ENCODE assay signal across 8 cellular contexts in the genomic region with DNA sequence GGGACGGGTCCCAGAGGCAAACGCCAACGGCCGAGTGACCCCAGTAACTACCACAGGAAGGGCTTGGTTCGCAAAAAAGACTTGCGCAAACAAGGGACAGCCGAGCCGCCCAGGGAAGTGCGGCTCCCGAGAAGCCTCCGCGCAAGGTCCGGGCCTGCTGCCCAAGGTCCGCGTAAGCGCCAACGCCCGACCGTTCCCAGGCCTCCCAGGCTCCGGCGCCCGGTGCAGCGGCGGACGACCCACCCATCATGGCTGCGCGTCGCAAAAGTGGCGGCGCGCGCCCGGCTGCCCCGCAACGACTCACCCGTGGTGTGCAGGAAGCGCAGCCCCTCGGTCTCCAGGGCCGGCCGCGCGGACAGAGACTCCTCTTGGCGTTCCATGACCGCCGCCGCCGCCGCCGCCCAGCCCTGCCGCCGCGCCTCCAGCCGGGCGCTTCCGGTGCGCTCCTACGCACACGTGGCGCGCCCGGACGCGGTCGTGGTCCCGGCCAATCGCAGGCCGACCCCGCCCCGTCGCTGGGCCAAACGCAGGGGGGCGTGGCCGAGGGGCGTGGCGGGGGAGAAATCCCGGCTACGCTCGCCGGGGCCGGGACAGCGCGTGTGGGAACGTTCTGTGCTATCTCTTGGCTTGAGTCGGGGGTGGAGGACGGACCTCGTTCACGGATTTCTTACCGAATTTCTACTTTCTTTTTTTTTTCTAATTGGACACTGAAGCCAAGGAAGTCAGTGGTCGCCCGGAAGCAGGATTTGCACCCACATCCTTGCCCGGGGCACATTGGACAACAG. TPM values are rescaled to one million over a fixed set of nuclear protein-coding genes. Genes with fewer than 3 reads are reported as not detected.
DNase-seq lines count a peak whose midpoint lies in the region; ATAC-seq, FAIRE-seq and TF ChIP-seq lines count a peak whose summit lies in the region.

Gene SELENOS (minus strand): TSS at position 448 of the 785 bp plus-strand sequence. CDS start 68 bp downstream, at position 380.

- no peak for TF ChIP-seq CTCF in MM.1S (IDR thresholded peaks at IDR 0.05; ENCODE audit: low read length)
- TF ChIP-seq CTCF in pancreas (IDR thresholded peaks at IDR 0.05), result no peak
- no peak for TF ChIP-seq CTCF in thyroid gland (IDR thresholded peaks at IDR 0.05)

- H3K27me3 ChIP-seq in HAP-1 (ENCODE audit: low read depth) (no peaks in the 10 kb centered on the region), MM.1S (replicated peaks; ENCODE audit: insufficient read depth, low read length) (no peaks in the 10 kb centered on the region), pancreas (no peaks in the 10 kb centered on the region), thyroid gland (no peaks in the 10 kb centered on the region)

- FAIRE-seq in pancreas (lab: Jason Lieb, UNC), result no peak

- POLR2A ChIA-PET in activated naive CD8-positive, alpha-beta T cell treated with anti-CD3 and anti-CD28 coated beads, Interleukin-2, amount 10 ng/mL, durations not matched to agents 7 days and 5 days (lab: Charles Lee), result interaction anchor here (1.2 kb wide), 1 partner anchor 10 kb away, joined by 3 read pairs; no protein-coding TSS in a partner anchor

- peak within 1 kb of the TSS; percentile 85 for H3K27ac Mint-ChIP-seq in activated naive CD8-positive, alpha-beta T cell treated with anti-CD3 and anti-CD28 coated beads, Interleukin-2, amount 10 ng/mL, durations not matched to agents 7 days and 5 days

- peak within 1 kb of the TSS; percentile 99 for H3K9ac ChIP-seq in MM.1S (ENCODE audit: low read length)

- no peaks in the 10 kb centered on the region for H3K9me3 Mint-ChIP-seq in activated naive CD8-positive, alpha-beta T cell treated with anti-CD3 and anti-CD28 coated beads, Interleukin-2, amount 10 ng/mL, durations not matched to agents 7 days and 5 days

- in situ Hi-C loops in HAP-1 (cut with MboI; ENCODE audit: low sequenced_read_pairs), result no loop called here

- ATAC-seq in activated naive CD8-positive, alpha-beta T cell treated with anti-CD3 and anti-CD28 coated beads, Interleukin-2, amount 10 ng/mL, durations not matched to agents 7 days and 5 days (ENCODE audit: low read depth), result peak; percentile 95
- ATAC-seq in pancreas, result peak; percentile 96 to 98 (median 98)

- peak within 1 kb of the TSS; percentile 94 for H3K4me3 Mint-ChIP-seq in activated naive CD8-positive, alpha-beta T cell treated with anti-CD3 and anti-CD28 coated beads, Interleukin-2, amount 10 ng/mL, durations not matched to agents 7 days and 5 days

- peaks cover 56% of the 10 kb centered on the region for H3K36me3 ChIP-seq in HAP-1 (replicated peaks)
- peaks cover 35% of the 10 kb centered on the region for H3K36me3 ChIP-seq in MM.1S (replicated peaks; ENCODE audit: insufficient read depth, low read length)
- H3K36me3 ChIP-seq in pancreas, result peaks cover 15 to 34% (median 22%) of the 10 kb centered on the region in 3 donors
- peaks cover 43 to 52% of the 10 kb centered on the region in 2 donors for H3K36me3 ChIP-seq in thyroid gland

- DNase-seq in HAP-1 (ENCODE audit: low spot score in 2 of 2), result peak; percentile 78 to 94
- peak; percentile 94 for DNase-seq in MM.1S
- DNase-seq in SW 1271 (lab: John Stamatoyannopoulos, UW), result peak; percentile 55 to 87
- peak; percentile 98 for DNase-seq in activated naive CD8-positive, alpha-beta T cell treated with anti-CD3 and anti-CD28 coated beads, Interleukin-2, amount 10 ng/mL, durations not matched to agents 7 days and 5 days
- DNase-seq in head of caudate nucleus, result peak; percentile 60 to 95 (median 90)
- peak; percentile 85 to 98 (median 93) for DNase-seq in pancreas
- DNase-seq in thyroid gland, result peak; percentile 93

- peaks cover 43% of the 10 kb centered on the region for H3F3A ChIP-seq in MM.1S (ENCODE audit: insufficient read depth, low read length)

- intact Hi-C loops in head of caudate nucleus (cut with DNase I) (loop anchor here (10.0 kb wide), 1 partner anchor 672 kb away; the partner anchor contains the start of genes ASB7 and LINS1), pancreas (cut with DNase I) (no loop called here), thyroid gland (cut with DNase I) (no loop called here)

- H3K27me3 Mint-ChIP-seq in activated naive CD8-positive, alpha-beta T cell treated with anti-CD3 and anti-CD28 coated beads, Interleukin-2, amount 10 ng/mL, durations not matched to agents 7 days and 5 days, result no peaks in the 10 kb centered on the region

- peak within 1 kb of the TSS; percentile 82 for H3K4me2 ChIP-seq in MM.1S (ENCODE audit: low read depth, low read length)

- peaks cover 18% of the 10 kb centered on the region for H3K36me3 Mint-ChIP-seq in activated naive CD8-positive, alpha-beta T cell treated with anti-CD3 and anti-CD28 coated beads, Interleukin-2, amount 10 ng/mL, durations not matched to agents 7 days and 5 days

- H3K4me3 ChIP-seq in GM08714 (ENCODE audit: low read length) (peak within 1 kb of the TSS; percentile 97), HAP-1 (peak within 1 kb of the TSS; percentile 68), MM.1S (ENCODE audit: low read length) (peak within 1 kb of the TSS; percentile 97), pancreas (peak within 1 kb of the TSS; percentile 87 to 95 (median 94)), thyroid gland (replicated peaks in 1 of 3) (peak within 1 kb of the TSS; percentile 84 to 91 (median 90))

- H3K27ac ChIP-seq in MM.1S (ENCODE audit: low read length), result peak within 1 kb of the TSS; percentile 90
- H3K27ac ChIP-seq in pancreas, result peak within 1 kb of the TSS; percentile 78 to 84 (median 80)
- peak within 1 kb of the TSS; percentile 72 to 88 (median 83) for H3K27ac ChIP-seq in thyroid gland

- H3K4me1 Mint-ChIP-seq in activated naive CD8-positive, alpha-beta T cell treated with anti-CD3 and anti-CD28 coated beads, Interleukin-2, amount 10 ng/mL, durations not matched to agents 7 days and 5 days, result peaks cover 20% of the 10 kb centered on the region

- H3K9me3 ChIP-seq in HAP-1 (no peaks in the 10 kb centered on the region), MM.1S (replicated peaks; ENCODE audit: insufficient read depth, low read length) (no peaks in the 10 kb centered on the region), pancreas (no peaks in the 10 kb centered on the region), thyroid gland (no peaks in the 10 kb centered on the region)

- TF ChIP-seq POLR2A in thyroid gland (IDR thresholded peaks at IDR 0.05), result peak in 1 of 2 donors; percentile 91

- peak within 1 kb of the TSS; percentile 28 for H2AFZ ChIP-seq in MM.1S (ENCODE audit: low read length)

- no peaks in the 10 kb centered on the region for H4K20me1 ChIP-seq in MM.1S (ENCODE audit: insufficient read depth, low read length)

- no peaks in the 10 kb centered on the region for H3K4me1 ChIP-seq in HAP-1
- peaks cover 13% of the 10 kb centered on the region for H3K4me1 ChIP-seq in MM.1S (ENCODE audit: low read length)
- H3K4me1 ChIP-seq in pancreas, result peaks cover 0 to 8% (median 0%) of the 10 kb centered on the region in 3 donors
- peaks cover 9 to 14% of the 10 kb centered on the region in 2 donors for H3K4me1 ChIP-seq in thyroid gland

- peaks cover 48% of the 10 kb centered on the region for H3K79me2 ChIP-seq in MM.1S (ENCODE audit: low read length)

- WGBS in pancreas, 2 donors, result 0 to 1% methylated on average over 69 to 91 of the region's 91 CpGs
- 1 to 2% methylated on average over 23 to 26 of the region's 91 CpGs for WGBS in thyroid gland, 2 donors

- H3K9me2 ChIP-seq in MM.1S (replicated peaks; ENCODE audit: insufficient read depth, low read length), result no peaks in the 10 kb centered on the region

RNA-seq across cellular contexts. Expression of gene SELENOS, which starts in this region (rescaled TPM):
- total RNA-seq in activated naive CD8-positive, alpha-beta T cell treated with anti-CD3 and anti-CD28 coated beads, Interleukin-2, amount 10 ng/mL, durations not matched to agents 7 days and 5 days, result 10 to 100 TPM; 27.2 to 28.2 TPM
- total RNA-seq in pancreas (10 to 100 TPM; 26.6 to 50.4 (median 36.1) TPM), thyroid gland (10 to 100 TPM; 50.4 to 77.3 (median 65.6) TPM)
- polyA plus RNA-seq in pancreas, result 10 to 100 TPM; 50.3 to 72.7 TPM

Comparison
In these comparisons a context has a peak if more than half of its experiments do, and no peak if none do; other contexts are left out.
1. Peak in every context shown above with its lines: DNase-seq, ATAC-seq, H3K4me3 ChIP-seq and H3K27ac ChIP-seq.